15 cellular contexts compared by ENCODE assay signal in the genomic region with DNA sequence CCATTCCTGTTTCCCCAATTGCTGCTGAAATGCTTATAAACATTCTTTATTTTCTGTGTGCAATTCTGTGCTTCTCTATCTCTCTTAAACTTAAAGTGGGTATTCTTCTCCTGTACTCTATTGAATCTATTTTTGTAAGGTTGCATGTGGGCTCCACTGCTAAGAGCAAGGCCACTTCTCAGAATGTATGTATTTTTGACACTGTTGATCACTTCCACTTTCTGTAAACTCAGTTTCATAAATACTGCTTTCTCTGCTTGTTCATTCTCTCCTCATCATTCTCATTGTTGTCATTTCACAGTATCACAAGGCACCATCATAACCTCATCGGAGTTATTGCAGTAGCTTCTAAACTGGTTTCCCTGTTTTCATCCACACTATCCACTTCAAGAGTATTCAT.
"Had no signal": no experiment of that assay in that cellular context is flagged by ENCODE, and none has a peak within 500 bp of the region (broad histone marks: within the 10 kb centered on the region; RNA-seq: fewer than 3 reads in every experiment).

No MANE protein-coding gene starts in this region.

- H3K4me1 ChIP-seq: gastroesophageal sphincter, heart right ventricle, neural progenitor cell had no signal

- DNase-seq: activated CD4-positive, alpha-beta T cell treated with anti-CD3 and anti-CD28 coated beads, Interleukin-2, amount 50 U/mL, for 48 hours; cerebellar nuclear complex; cortex of kidney; heart right ventricle; mesenchymal stem cell; naive thymus-derived CD4-positive, alpha-beta T cell; stimulated activated CD4-positive, alpha-beta T cell treated with anti-CD3 and anti-CD28 coated beads, Interleukin-12 subunit alpha, Interleukin-12 subunit beta, amount 100 ng/mL, for 4 hours; stimulated activated CD4-positive, alpha-beta T cell treated with anti-CD3 and anti-CD28 coated beads, Interleukin-1b, Interleukin-23, amount 100 ng/mL, for 48 hours; stimulated activated CD8-positive, alpha-beta memory T cell treated with anti-CD3 and anti-CD28 coated beads, Interleukin-4, amount 100 ng/mL, for 48 hours; stimulated activated naive CD4-positive, alpha-beta T cell had no signal

- H3K4me3 ChIP-seq: gastroesophageal sphincter, heart right ventricle, neural progenitor cell had no signal

- H3K27ac Mint-ChIP-seq: activated naive CD8-positive, alpha-beta T cell; naive thymus-derived CD4-positive, alpha-beta T cell; neural progenitor cell; progenitor cell of endocrine pancreas had no signal

- H3K9ac ChIP-seq: neural progenitor cell had no signal

- H3K27me3 Mint-ChIP-seq: activated naive CD8-positive, alpha-beta T cell; naive thymus-derived CD4-positive, alpha-beta T cell; progenitor cell of endocrine pancreas had no signal

- H3K27me3 ChIP-seq: gastroesophageal sphincter, heart right ventricle, neural progenitor cell had no signal

- H3K36me3 Mint-ChIP-seq: activated naive CD8-positive, alpha-beta T cell; naive thymus-derived CD4-positive, alpha-beta T cell; neural progenitor cell had no signal

- H3K9me3 ChIP-seq: gastroesophageal sphincter, heart right ventricle had no signal

- H3K4me3 Mint-ChIP-seq: activated naive CD8-positive, alpha-beta T cell; naive thymus-derived CD4-positive, alpha-beta T cell; neural progenitor cell had no signal

- H3K36me3 ChIP-seq: gastroesophageal sphincter, heart right ventricle, neural progenitor cell had no signal

- H3K9me3 Mint-ChIP-seq: neural progenitor cell had no signal

- ATAC-seq: esophagus mucosa; gastroesophageal sphincter; heart right ventricle; naive thymus-derived CD4-positive, alpha-beta T cell had no signal

- H3K27ac ChIP-seq: gastroesophageal sphincter, heart right ventricle, neural progenitor cell had no signal

- H3K4me1 Mint-ChIP-seq: naive thymus-derived CD4-positive, alpha-beta T cell; neural progenitor cell had no signal
